20 cellular contexts compared by ENCODE assay signal in the genomic region with DNA sequence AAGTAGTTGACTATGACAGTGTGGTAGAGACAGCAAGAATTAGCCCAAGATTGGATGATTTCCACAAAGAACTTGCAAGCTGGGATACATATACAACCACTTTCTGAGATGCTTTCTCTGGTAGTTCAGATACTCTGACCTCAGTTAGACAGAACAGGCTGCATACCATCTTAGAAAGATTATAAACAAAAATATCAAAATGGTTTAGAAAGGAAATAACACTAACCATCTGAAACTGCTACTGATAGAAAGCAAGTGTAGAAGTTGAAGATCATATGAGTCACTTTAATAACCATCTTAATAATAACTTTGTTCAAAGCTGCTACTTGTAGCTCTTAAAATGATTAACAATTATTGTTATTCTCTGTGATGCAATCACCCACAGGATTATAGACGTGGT.
"Had no signal": no experiment of that assay in that cellular context is flagged by ENCODE, and none has a peak within 500 bp of the region (broad histone marks: within the 10 kb centered on the region; RNA-seq: fewer than 3 reads in every experiment).

No MANE protein-coding gene starts in this region.

- H3K27ac ChIP-seq: adrenal gland, coronary artery, esophagus muscularis mucosa, heart right ventricle, lower lobe of right lung, neural progenitor cell, spleen, testis, uterus had no signal

- H3K36me3 ChIP-seq: adrenal gland, esophagus muscularis mucosa, heart right ventricle, lower lobe of right lung, neural progenitor cell, spleen, uterus had no signal

- H3K4me1 ChIP-seq: adrenal gland, esophagus muscularis mucosa, heart right ventricle, spleen, testis, uterus had no signal

- DNase-seq: activated CD4-positive, alpha-beta T cell treated with anti-CD3 and anti-CD28 coated beads, Interleukin-2, amount 50 U/mL, for 1 hour; activated CD8-positive, alpha-beta T cell treated with anti-CD3 and anti-CD28 coated beads, Interleukin-2, amount 10 ng/mL, durations not matched to agents 7 days and 5 days; activated naive CD4-positive, alpha-beta T cell; activated T-cell treated with anti-CD3 and anti-CD28 coated beads, Interleukin-2, amount 50 U/mL, for 24 hours; adrenal gland; heart right ventricle; lower lobe of right lung; naive thymus-derived CD8-positive, alpha-beta T cell; retina; spleen; stimulated activated CD4-positive, alpha-beta T cell treated with anti-CD3 and anti-CD28 coated beads, Interleukin-4, amount 100 ng/mL, for 1 hour; stimulated activated naive CD4-positive, alpha-beta T cell; T-helper 2 cell; testis; trophoblast cell; uterus had no signal

- H3K9ac ChIP-seq: neural progenitor cell had no signal

- H3K9me3 ChIP-seq: adrenal gland, esophagus muscularis mucosa, heart right ventricle, lower lobe of right lung, spleen, testis, uterus had no signal

- H3K27me3 ChIP-seq: adrenal gland, esophagus muscularis mucosa, heart right ventricle, neural progenitor cell, spleen, testis, uterus had no signal

- ATAC-seq: activated CD4-positive, CD25-positive, alpha-beta regulatory T cell treated with anti-CD3 and anti-CD28 coated beads, Interleukin-2, amount 50 U/mL, for 24 hours; activated CD8-positive, alpha-beta T cell treated with anti-CD3 and anti-CD28 coated beads, Interleukin-2, amount 10 ng/mL, durations not matched to agents 7 days and 5 days; heart right ventricle; naive thymus-derived CD8-positive, alpha-beta T cell had no signal

- H3K4me2 ChIP-seq: neural progenitor cell had no signal

- H3K4me3 ChIP-seq: adrenal gland, coronary artery, esophagus muscularis mucosa, heart right ventricle, lower lobe of right lung, neural progenitor cell, spleen, testis, uterus had no signal
